12 cellular contexts compared by ENCODE assay signal in the genomic region with DNA sequence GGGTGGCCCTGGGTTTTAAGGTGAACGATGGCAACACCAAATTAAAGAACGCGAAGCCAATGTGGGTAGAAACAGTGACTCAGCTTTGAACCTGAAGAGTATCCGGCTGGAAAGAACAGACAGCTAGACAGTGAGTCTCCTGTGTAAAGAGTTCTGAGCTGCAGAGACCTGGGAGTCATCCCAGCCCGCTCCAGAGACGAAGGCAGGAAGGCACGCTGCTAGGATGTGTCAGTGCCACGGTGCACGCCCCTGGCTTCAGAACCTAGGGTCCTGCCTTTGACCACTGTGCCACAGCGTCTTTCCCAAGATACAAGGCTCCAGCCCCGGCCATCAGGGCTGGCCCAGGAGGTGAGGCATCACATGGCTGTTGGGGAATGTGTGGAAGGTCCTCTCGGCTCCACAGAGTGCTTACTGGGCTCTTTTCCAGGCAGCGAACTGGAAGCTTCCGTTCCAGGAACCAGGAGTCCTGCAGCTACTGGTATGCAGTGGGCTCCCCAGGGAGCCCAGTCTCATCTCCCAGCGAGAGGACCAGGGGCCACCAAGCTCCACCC. TPM values are rescaled to one million over a fixed set of nuclear protein-coding genes. Genes with fewer than 3 reads are reported as not detected.
DNase-seq lines count a peak whose midpoint lies in the region; ATAC-seq, FAIRE-seq and TF ChIP-seq lines count a peak whose summit lies in the region.
"Had no signal": no experiment of that assay in that cellular context is flagged by ENCODE, and none has a peak within 500 bp of the region (broad histone marks: within the 10 kb centered on the region; RNA-seq: fewer than 3 reads in every experiment).

No MANE protein-coding gene starts in this region.

- no peaks in the 10 kb centered on the region for H3K36me3 ChIP-seq in right atrium auricular region
- H3K36me3 ChIP-seq in bronchial epithelial cell (ENCODE audit: control insufficient read depth, insufficient read depth, low read length), result no peaks in the 10 kb centered on the region
- no peaks in the 10 kb centered on the region for H3K36me3 ChIP-seq in upper lobe of right lung
- H3K36me3 ChIP-seq: neutrophil had no signal

- H3K9me3 ChIP-seq in right atrium auricular region (no peaks in the 10 kb centered on the region), upper lobe of right lung (no peaks in the 10 kb centered on the region)
- H3K9me3 ChIP-seq: neutrophil had no signal

- no peak overlapping the region for H3K4me3 ChIP-seq in right atrium auricular region
- no peak overlapping the region for H3K4me3 ChIP-seq in bronchial epithelial cell (ENCODE audit: low read depth, low read length)
- H3K4me3 ChIP-seq in upper lobe of right lung, result no peak overlapping the region
- H3K4me3 ChIP-seq: lung had no signal

- DNase-seq in Right ventricle myocardium inferior (ENCODE audit: missing footprints), result no peak
- DNase-seq in right atrium auricular region (ENCODE audit: low spot score), result no peak
- DNase-seq in bronchial epithelial cell (ENCODE audit: low read depth), result peak; percentile 76
- peak; percentile 53 for DNase-seq in iPS-NIHi11 (ENCODE audit: low spot score)
- no peak for DNase-seq in upper lobe of right lung
- no peak for DNase-seq in MV-4-11 (lab: John Stamatoyannopoulos, UW)
- DNase-seq in GM10266 (ENCODE audit: extremely low spot score), result no peak
- DNase-seq: NCI-H2081; NK-92 treated with Interleukin-12 subunit alpha and Interleukin-12 subunit beta, amount 100 ng/mL, for 24 hours had no signal

- FAIRE-seq in bronchial epithelial cell (lab: Jason Lieb, UNC), result no peak

- intact Hi-C loops in Right ventricle myocardium inferior (cut with DNase I) (no loop called here), upper lobe of right lung (cut with DNase I) (no loop called here)

- H3K27me3 ChIP-seq in right atrium auricular region, result no peaks in the 10 kb centered on the region
- H3K27me3 ChIP-seq in bronchial epithelial cell (ENCODE audit: control insufficient read depth, insufficient read depth, low read length), result no peaks in the 10 kb centered on the region
- H3K27me3 ChIP-seq in upper lobe of right lung, result no peaks in the 10 kb centered on the region

- TF ChIP-seq CTCF in right atrium auricular region (IDR thresholded peaks at IDR 0.05) (no peak), bronchial epithelial cell (IDR thresholded peaks at IDR 0.05; ENCODE audit: insufficient read depth, low read length, severe bottlenecking) (no peak), upper lobe of right lung (IDR thresholded peaks at IDR 0.05) (no peak), GM10266 (IDR thresholded peaks at IDR 0.05; ENCODE audit: control insufficient read depth, insufficient read depth, low read depth, missing control alignments) (no peak)

- peaks cover 0 to 13% of the 10 kb centered on the region in 2 donors for H3K4me1 ChIP-seq in right atrium auricular region
- H3K4me1 ChIP-seq in upper lobe of right lung, result no peaks in the 10 kb centered on the region

- ATAC-seq in Right ventricle myocardium inferior, result peak; percentile 85
- peak; percentile 50 for ATAC-seq in upper lobe of right lung
- no peak for ATAC-seq in HG02759 (IDR thresholded peaks at IDR 0.05; ENCODE audit: unreplicated experiment)

- H3K27ac ChIP-seq in right atrium auricular region (no peak overlapping the region), upper lobe of right lung (no peak overlapping the region)
- H3K27ac ChIP-seq: neutrophil had no signal

RNA-seq across cellular contexts. Expression of gene LRFN4, which starts 29.9 kb away (rescaled TPM):
- total RNA-seq in Right ventricle myocardium inferior (24.7 TPM), right atrium auricular region (10 to 100 TPM in 1 of 2 donors, 1 to 10 TPM in 1; 8.6 to 13.2 TPM), bronchial epithelial cell (13.1 and 16.3 TPM in 2 replicates), upper lobe of right lung (14.0 TPM)

RNA-seq across cellular contexts. Expression of gene RCE1, which starts 43.5 kb away (rescaled TPM):
- total RNA-seq in Right ventricle myocardium inferior, result 5.6 TPM
- 1 to 10 TPM; 6.4 to 8.1 TPM for total RNA-seq in right atrium auricular region
- total RNA-seq in bronchial epithelial cell, result 17.4 and 26.8 TPM in 2 replicates
- total RNA-seq in upper lobe of right lung, result 18.4 TPM

Comparison
In these comparisons a context has a peak if more than half of its experiments do, and no peak if none do; other contexts are left out.
1. DNase-seq: peak in bronchial epithelial cell (single experiment) and iPS-NIHi11 (single experiment); none in Right ventricle myocardium inferior (single experiment), right atrium auricular region (single experiment), upper lobe of right lung (single experiment), MV-4-11 (single experiment) and GM10266 (single experiment).